In genomic region chr1:234955107-234955731, GRCh38 we compare ENCODE assay signal across 8 cellular contexts.
A peak's percentile ranks its signal among the peaks of the same experiment; 100 is the strongest.
DNase-seq lines count a peak whose midpoint lies in the region; ATAC-seq and TF ChIP-seq lines count a peak whose summit lies in the region.

No MANE protein-coding gene starts in this region.

- peak overlapping the region in 2 of 3 donors; percentile 23 to 54 for H3K9ac ChIP-seq in skeletal muscle tissue (ENCODE audit: low read depth in 1 of 3, low read length in 3 of 3)

- H3K27me3 ChIP-seq in CD8-positive, alpha-beta memory T cell (ENCODE audit: insufficient read depth, low read length, poor library complexity, severe bottlenecking), result no peaks in the 10 kb centered on the region
- no peaks in the 10 kb centered on the region for H3K27me3 ChIP-seq in heart right ventricle
- H3K27me3 ChIP-seq in skeletal muscle tissue (ENCODE audit: control insufficient read depth in 3 of 3, insufficient read depth in 3 of 3, low read length in 3 of 3), result no peaks in the 10 kb centered on the region

- peaks cover 31 to 37% (median 34%) of the 10 kb centered on the region in 3 donors for H3K4me1 Mint-ChIP-seq in CD8-positive, alpha-beta memory T cell

- no peaks in the 10 kb centered on the region for H3K9me3 ChIP-seq in CD8-positive, alpha-beta memory T cell (ENCODE audit: low read length)
- H3K9me3 ChIP-seq in heart right ventricle (peaks cover 0 to 1% (median 0%) of the 10 kb centered on the region in 11 donors), skeletal muscle tissue (ENCODE audit: control insufficient read depth in 3 of 3, low read length in 3 of 3) (no peaks in the 10 kb centered on the region)

- H3K4me3 ChIP-seq in CD8-positive, alpha-beta memory T cell (ENCODE audit: low read length), result no peak overlapping the region
- no peak overlapping the region for H3K4me3 ChIP-seq in heart right ventricle
- no peak overlapping the region for H3K4me3 ChIP-seq in skeletal muscle tissue (ENCODE audit: low read length in 3 of 3)

- 51 to 66% methylated on average over 11 of the region's 11 CpGs for WGBS in heart right ventricle, 2 donors

- H3K27me3 Mint-ChIP-seq in CD8-positive, alpha-beta memory T cell, result no peaks in the 10 kb centered on the region

- no peak for DNase-seq in CD8-positive, alpha-beta memory T cell
- peak; percentile 34 for DNase-seq in activated CD4-positive, CD25-positive, alpha-beta regulatory T cell treated with anti-CD3 and anti-CD28 coated beads, Interleukin-2, amount 50 U/mL, for 72 hours
- DNase-seq in heart right ventricle (peak; percentile 75 to 86), NCI-H1048 (lab: John Stamatoyannopoulos, UW) (no peak), NCI-H226 (no peak)

- peak overlapping the region in 6 of 7 donors; percentile 17 to 77 (median 44) for H3K4me3 Mint-ChIP-seq in CD8-positive, alpha-beta memory T cell

- peak overlapping the region; percentile 3 for H3K27ac ChIP-seq in CD8-positive, alpha-beta memory T cell (ENCODE audit: low read depth, low read length)
- peak overlapping the region in 9 of 10 donors; percentile 47 to 96 (median 70) for H3K27ac ChIP-seq in heart right ventricle
- peak overlapping the region; percentile 75 for H3K27ac ChIP-seq in skeletal muscle tissue (ENCODE audit: low read depth, low read length)

- H3K4me1 ChIP-seq in CD8-positive, alpha-beta memory T cell (ENCODE audit: insufficient read depth, low read length), result peaks cover 26% of the 10 kb centered on the region
- H3K4me1 ChIP-seq in heart right ventricle (peaks cover 0 to 66% (median 27%) of the 10 kb centered on the region in 9 donors), skeletal muscle tissue (ENCODE audit: control insufficient read depth in 3 of 3, insufficient read depth in 3 of 3, low read length in 3 of 3) (peaks cover 27 to 37% (median 29%) of the 10 kb centered on the region in 3 donors)

- H3K36me3 Mint-ChIP-seq in CD8-positive, alpha-beta memory T cell, result no peaks in the 10 kb centered on the region

- H3K36me3 ChIP-seq in CD8-positive, alpha-beta memory T cell (ENCODE audit: insufficient read depth, low read length), result no peaks in the 10 kb centered on the region
- no peaks in the 10 kb centered on the region for H3K36me3 ChIP-seq in heart right ventricle
- H3K36me3 ChIP-seq in skeletal muscle tissue (ENCODE audit: control insufficient read depth in 3 of 3, insufficient read depth in 3 of 3, low read length in 3 of 3), result no peaks in the 10 kb centered on the region

- intact Hi-C loops in heart right ventricle (cut with DNase I), result no loop called here

- TF ChIP-seq CTCF in heart right ventricle (IDR thresholded peaks at IDR 0.05), result peak in 3 of 9 donors; percentile 12 to 18 (median 13)

- ATAC-seq in HG03342 (IDR thresholded peaks at IDR 0.05; ENCODE audit: unreplicated experiment) (peak; percentile 41), heart right ventricle (peak; percentile 79 to 95 (median 92)), esophagus mucosa (no peak)

- CTCF ChIA-PET in CD8-positive, alpha-beta memory T cell (lab: Charles Lee), result interaction anchor here (1.0 to 1.2 kb wide), 3 partner anchors 10 to 343 kb away, joined by 3 read pairs; no protein-coding TSS in a partner anchor

- POLR2A ChIA-PET in CD8-positive, alpha-beta memory T cell (lab: Charles Lee), result interaction anchor here (1.0 kb wide), 1 partner anchor 231 kb away, joined by 4 read pairs; no protein-coding TSS in a partner anchor

- no peaks in the 10 kb centered on the region for H3K9me3 Mint-ChIP-seq in CD8-positive, alpha-beta memory T cell

- H3K27ac Mint-ChIP-seq in CD8-positive, alpha-beta memory T cell, result peak overlapping the region; percentile 15 to 90 (median 80)

Comparison
In these comparisons a context has a peak if more than half of its experiments do, and no peak if none do; other contexts are left out.
1. DNase-seq: peak in activated CD4-positive, CD25-positive, alpha-beta regulatory T cell treated with anti-CD3 and anti-CD28 coated beads, Interleukin-2, amount 50 U/mL, for 72 hours (single experiment) and heart right ventricle (2 of 2); none in CD8-positive, alpha-beta memory T cell (0 of 5), NCI-H1048 (single experiment) and NCI-H226 (single experiment).
2. H3K27ac ChIP-seq: peak in every context shown above with its lines; median percentile 75 in skeletal muscle tissue; 70 in heart right ventricle; 3 in CD8-positive, alpha-beta memory T cell.